In the genomic region with DNA sequence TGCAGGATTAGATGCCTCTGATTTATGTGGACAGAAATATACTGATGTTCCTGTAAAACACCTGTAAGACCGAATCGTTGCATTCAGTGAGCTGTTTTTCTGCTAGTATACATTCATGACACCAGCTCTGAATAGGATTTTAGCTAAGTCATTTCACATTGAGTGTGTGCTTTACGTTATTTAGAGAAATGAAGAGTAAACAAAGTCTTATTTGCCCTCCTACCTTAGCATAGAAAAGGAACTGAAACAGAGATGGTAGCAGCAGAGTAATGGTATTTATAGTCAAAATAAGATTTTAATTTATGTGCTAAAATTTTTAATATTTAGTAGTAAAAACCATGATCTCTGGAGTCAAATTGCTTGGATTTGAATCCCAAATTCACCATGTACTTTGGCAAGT, we compare ENCODE assay signal across 14 cellular contexts.
"Had no signal": no experiment of that assay in that cellular context is flagged by ENCODE, and none has a peak within 500 bp of the region (broad histone marks: within the 10 kb centered on the region; RNA-seq: fewer than 3 reads in every experiment).

No MANE protein-coding gene starts in this region.

- H3K4me1 ChIP-seq: prostate gland, suprapubic skin had no signal

- H3K36me3 ChIP-seq: cardiac muscle cell, gastrocnemius medialis, heart right ventricle, prostate gland, suprapubic skin had no signal

- DNase-seq: activated CD4-positive, alpha-beta memory T cell treated with anti-CD3 and anti-CD28 coated beads, Interleukin-2, amount 10 ng/mL, durations not matched to agents 7 days and 5 days; activated CD4-positive, alpha-beta T cell treated with anti-CD3 and anti-CD28 coated beads for 4 hours; activated effector memory CD4-positive, alpha-beta T cell treated with anti-CD3 and anti-CD28 coated beads, Interleukin-2, amount 50 U/mL, for 16 hours; activated T-cell treated with anti-CD3 and anti-CD28 coated beads, Interleukin-2, amount 50 U/mL, for 24 hours; erythroblast; gastrocnemius medialis; heart right ventricle; right cardiac atrium; trophoblast cell had no signal

- H3K4me3 ChIP-seq: cardiac muscle cell, gastrocnemius medialis, heart right ventricle, prostate gland, suprapubic skin had no signal

- H3K9me3 ChIP-seq: gastrocnemius medialis, heart right ventricle, prostate gland, suprapubic skin had no signal

- H3K27me3 ChIP-seq: cardiac muscle cell, gastrocnemius medialis, heart right ventricle, suprapubic skin had no signal

- ATAC-seq: activated naive CD4-positive, alpha-beta T cell treated with anti-CD3 and anti-CD28 coated beads, Interleukin-2, amount 50 U/mL, for 72 hours; gastrocnemius medialis; heart right ventricle; right cardiac atrium; WTC11 had no signal

- H3K27ac ChIP-seq: cardiac muscle cell, gastrocnemius medialis, heart right ventricle, prostate gland, suprapubic skin had no signal
